In the genomic region with DNA sequence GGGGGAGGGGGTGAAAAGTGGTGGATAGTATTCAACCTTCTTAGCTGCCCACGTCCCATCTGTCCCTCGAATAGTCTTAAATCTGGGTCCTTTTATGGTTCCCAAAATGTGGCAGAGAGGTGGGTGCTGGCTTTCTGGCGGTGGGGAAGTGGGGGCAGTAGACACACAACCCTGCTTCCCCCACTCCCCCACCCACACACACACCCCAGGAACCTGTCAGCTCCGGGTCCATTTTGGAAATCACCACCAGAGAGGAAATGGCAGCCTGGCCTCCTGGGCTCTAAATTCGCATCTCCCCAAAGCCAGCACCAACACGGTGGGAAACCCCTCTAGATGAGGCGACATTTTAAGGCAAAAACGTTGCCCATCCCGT, we compare ENCODE assay signal across 2 cellular contexts.
A peak's percentile ranks its signal among the peaks of the same experiment; 100 is the strongest.
TF ChIP-seq lines count a peak whose summit lies in the region.

No MANE protein-coding gene starts in this region.

TF ChIP-seq in IMR-90, 13 proteins besides CTCF, POLR2A, EP300 and RAD21:
- TF ChIP-seq MXI1 (IDR thresholded peaks at IDR 0.05; ENCODE audit: borderline replicate concordance, low read depth, low read length) (no peak), FOS (IDR thresholded peaks at IDR 0.05; ENCODE audit: low read depth, low read length) (no peak), SMC3 (IDR thresholded peaks at IDR 0.05; ENCODE audit: low read depth, low read length) (no peak), NFE2L2 (IDR thresholded peaks at IDR 0.05; ENCODE audit: low read depth, low read length) (no peak), MAZ (IDR thresholded peaks at IDR 0.05; ENCODE audit: borderline replicate concordance, low read depth, low read length) (no peak), RCOR1 (IDR thresholded peaks at IDR 0.05; ENCODE audit: insufficient replicate concordance, low read length) (no peak)

TF ChIP-seq in H1, 55 proteins besides CTCF, POLR2A, EP300 and RAD21:
- TF ChIP-seq SIRT6 (IDR thresholded peaks at IDR 0.05; ENCODE audit: low read length), result no peak
- no peak for TF ChIP-seq ATF3 (IDR thresholded peaks at IDR 0.05; ENCODE audit: insufficient read depth, low read depth, low read length)
- TF ChIP-seq, protein P1, sequence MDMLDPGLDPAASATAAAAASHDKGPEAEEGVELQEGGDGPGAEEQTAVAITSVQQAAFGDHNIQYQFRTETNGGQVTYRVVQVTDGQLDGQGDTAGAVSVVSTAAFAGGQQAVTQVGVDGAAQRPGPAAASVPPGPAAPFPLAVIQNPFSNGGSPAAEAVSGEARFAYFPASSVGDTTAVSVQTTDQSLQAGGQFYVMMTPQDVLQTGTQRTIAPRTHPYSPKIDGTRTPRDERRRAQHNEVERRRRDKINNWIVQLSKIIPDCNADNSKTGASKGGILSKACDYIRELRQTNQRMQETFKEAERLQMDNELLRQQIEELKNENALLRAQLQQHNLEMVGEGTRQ (IDR thresholded peaks at IDR 0.05; ENCODE audit: low read length), result no peak
- peak; percentile 87 for TF ChIP-seq YY1 (IDR thresholded peaks at IDR 0.05; ENCODE audit: low read depth, low read length)
